40 cellular contexts compared by ENCODE assay signal in genomic region chr13:96862093-96862492, GRCh38.
"Had no signal": no experiment of that assay in that cellular context is flagged by ENCODE, and none has a peak within 500 bp of the region (broad histone marks: within the 10 kb centered on the region; RNA-seq: fewer than 3 reads in every experiment).

No MANE protein-coding gene starts in this region.

- FAIRE-seq: astrocyte, bronchial epithelial cell had no signal

- H3K4me3 ChIP-seq: adrenal gland, ascending aorta, body of pancreas, breast epithelium, cardiac muscle cell had no signal

- DNase-seq: activated effector memory CD4-positive, alpha-beta T cell treated with anti-CD3 and anti-CD28 coated beads, Interleukin-2, amount 50 U/mL, for 16 hours; activated effector memory CD4-positive, alpha-beta T cell treated with Interleukin-2 at 50 U/mL for 16 hours; activated gamma-delta T cell; activated gamma-delta T cell treated with Interleukin-2 at 50 U/mL for 16 hours; activated naive CD4-positive, alpha-beta T cell; activated naive CD4-positive, alpha-beta T cell treated with anti-CD3 and anti-CD28 coated beads for 36 hours; activated naive CD4-positive, alpha-beta T cell treated with anti-CD3 and anti-CD28 coated beads, Interleukin-2, amount 10 ng/mL, durations not matched to agents 7 days and 5 days; activated naive CD4-positive, alpha-beta T cell treated with anti-CD3 and anti-CD28 coated beads, Interleukin-2, amount 50 U/mL, for 16 hours; activated naive CD4-positive, alpha-beta T cell treated with Interleukin-2 at 50 U/mL for 16 hours; activated naive CD8-positive, alpha-beta T cell treated with anti-CD3 and anti-CD28 coated beads for 36 hours; activated naive CD8-positive, alpha-beta T cell treated with anti-CD3 and anti-CD28 coated beads, Interleukin-2, amount 10 ng/mL, durations not matched to agents 7 days and 5 days; activated naive CD8-positive, alpha-beta T cell treated with anti-CD3 and anti-CD28 coated beads, Interleukin-2, amount 50 U/mL, for 24 hours; activated T-cell treated with anti-CD3 and anti-CD28 coated beads for 4 hours; activated T-cell treated with anti-CD3 and anti-CD28 coated beads, Interleukin-2, amount 50 U/mL, for 1 hour; activated T-cell treated with anti-CD3 and anti-CD28 coated beads, Interleukin-2, amount 50 U/mL, for 24 hours; activated T-cell treated with anti-CD3 and anti-CD28 coated beads, Interleukin-2, amount 50 U/mL, for 4 hours; activated T-cell treated with anti-CD3 and anti-CD28 coated beads, Interleukin-2, amount 50 U/mL, for 48 hours; activated T-cell treated with anti-CD3 and anti-CD28 coated beads, Interleukin-2, amount 50 U/mL, for 72 hours; adrenal gland; amniotic stem cell; amygdala; anterior cingulate cortex; aorta; body of pancreas; caudate nucleus; central memory CD4-positive, alpha-beta T cell; cerebellar nuclear complex had no signal

- ATAC-seq: activated naive CD4-positive, alpha-beta T cell treated with anti-CD3 and anti-CD28 coated beads, Interleukin-2, amount 50 U/mL, for 72 hours; activated naive CD8-positive, alpha-beta T cell treated with anti-CD3 and anti-CD28 coated beads, Interleukin-2, amount 50 U/mL, for 24 hours; activated T-cell treated with anti-CD3 and anti-CD28 coated beads, Interleukin-2, amount 50 U/mL, for 4 hours; activated T-cell treated with anti-CD3 and anti-CD28 coated beads, Interleukin-2, amount 50 U/mL, for 72 hours; activated T-helper 17 cell treated with anti-CD3 and anti-CD28 coated beads, Interleukin-2, amount 50 U/mL, for 72 hours; body of pancreas had no signal

- H3K27ac Mint-ChIP-seq: activated naive CD4-positive, alpha-beta T cell treated with anti-CD3 and anti-CD28 coated beads for 36 hours; activated naive CD4-positive, alpha-beta T cell treated with anti-CD3 and anti-CD28 coated beads, Interleukin-2, amount 10 ng/mL, durations not matched to agents 7 days and 5 days; activated naive CD4-positive, alpha-beta T cell treated with anti-CD3 and anti-CD28 coated beads, Interleukin-2, amount 50 U/mL, for 24 hours; activated naive CD4-positive, alpha-beta T cell treated with anti-CD3 and anti-CD28 coated beads, Interleukin-2, amount 50 U/mL, for 72 hours; activated naive CD8-positive, alpha-beta T cell; activated naive CD8-positive, alpha-beta T cell treated with anti-CD3 and anti-CD28 coated beads for 36 hours; activated naive CD8-positive, alpha-beta T cell treated with anti-CD3 and anti-CD28 coated beads, Interleukin-2, amount 10 ng/mL, durations not matched to agents 7 days and 5 days; activated naive CD8-positive, alpha-beta T cell treated with anti-CD3 and anti-CD28 coated beads, Interleukin-2, amount 50 U/mL, for 24 hours; activated T-cell treated with anti-CD3 and anti-CD28 coated beads, Interleukin-2, amount 50 U/mL, for 24 hours; activated T-cell treated with anti-CD3 and anti-CD28 coated beads, Interleukin-2, amount 50 U/mL, for 72 hours; activated T-helper 1 cell treated with anti-CD3 and anti-CD28 coated beads, Interleukin-12 subunit alpha, Interleukin-12 subunit beta, Interleukin-2, Interleukin-4 antibody, amounts not matched to agents 30 ng/mL and 10 ng/mL and 1 ng/mL, durations not matched to agents 14 hours and 24 hours and 36 hours; activated T-helper 17 cell treated with anti-CD3 and anti-CD28 coated beads, Interleukin-2, amount 50 U/mL, for 72 hours; activated T-helper 2 cell treated with anti-CD3 and anti-CD28 coated beads, Interferon-gamma antibody, Interleukin-2, Interleukin-4, amounts not matched to agents 10 μg/mL and 5 μg/mL and 100 μg/mL, durations not matched to agents 14 hours and 24 hours and 36 hours; brain had no signal

- H3K4me3 Mint-ChIP-seq: activated naive CD4-positive, alpha-beta T cell treated with anti-CD3 and anti-CD28 coated beads for 36 hours; activated naive CD4-positive, alpha-beta T cell treated with anti-CD3 and anti-CD28 coated beads, Interleukin-2, amount 10 ng/mL, durations not matched to agents 7 days and 5 days; activated naive CD4-positive, alpha-beta T cell treated with anti-CD3 and anti-CD28 coated beads, Interleukin-2, amount 50 U/mL, for 24 hours; activated naive CD8-positive, alpha-beta T cell; activated naive CD8-positive, alpha-beta T cell treated with anti-CD3 and anti-CD28 coated beads for 36 hours; activated naive CD8-positive, alpha-beta T cell treated with anti-CD3 and anti-CD28 coated beads, Interleukin-2, amount 10 ng/mL, durations not matched to agents 7 days and 5 days; activated naive CD8-positive, alpha-beta T cell treated with anti-CD3 and anti-CD28 coated beads, Interleukin-2, amount 50 U/mL, for 24 hours; activated T-cell treated with anti-CD3 and anti-CD28 coated beads, Interleukin-2, amount 50 U/mL, for 24 hours; activated T-cell treated with anti-CD3 and anti-CD28 coated beads, Interleukin-2, amount 50 U/mL, for 4 hours; activated T-cell treated with anti-CD3 and anti-CD28 coated beads, Interleukin-2, amount 50 U/mL, for 72 hours; activated T-helper 1 cell treated with anti-CD3 and anti-CD28 coated beads, Interleukin-12 subunit alpha, Interleukin-12 subunit beta, Interleukin-2, Interleukin-4 antibody, amounts not matched to agents 30 ng/mL and 10 ng/mL and 1 ng/mL, durations not matched to agents 14 hours and 24 hours and 36 hours; activated T-helper 17 cell treated with anti-CD3 and anti-CD28 coated beads, Interleukin-2, amount 50 U/mL, for 72 hours; brain; central memory CD8-positive, alpha-beta T cell had no signal

- H3K9me3 Mint-ChIP-seq: activated naive CD4-positive, alpha-beta T cell treated with anti-CD3 and anti-CD28 coated beads, Interleukin-2, amount 10 ng/mL, durations not matched to agents 7 days and 5 days; activated naive CD4-positive, alpha-beta T cell treated with anti-CD3 and anti-CD28 coated beads, Interleukin-2, amount 50 U/mL, for 24 hours; activated naive CD8-positive, alpha-beta T cell treated with anti-CD3 and anti-CD28 coated beads for 36 hours; activated naive CD8-positive, alpha-beta T cell treated with anti-CD3 and anti-CD28 coated beads, Interleukin-2, amount 10 ng/mL, durations not matched to agents 7 days and 5 days; activated T-helper 1 cell treated with anti-CD3 and anti-CD28 coated beads, Interleukin-12 subunit alpha, Interleukin-12 subunit beta, Interleukin-2, Interleukin-4 antibody, amounts not matched to agents 30 ng/mL and 10 ng/mL and 1 ng/mL, durations not matched to agents 14 hours and 24 hours and 36 hours; central memory CD8-positive, alpha-beta T cell had no signal

- H3K9me3 ChIP-seq: adrenal gland, ascending aorta, body of pancreas had no signal

- H3K27me3 Mint-ChIP-seq: activated naive CD4-positive, alpha-beta T cell treated with anti-CD3 and anti-CD28 coated beads, Interleukin-2, amount 10 ng/mL, durations not matched to agents 7 days and 5 days; activated naive CD4-positive, alpha-beta T cell treated with anti-CD3 and anti-CD28 coated beads, Interleukin-2, amount 50 U/mL, for 24 hours; activated naive CD8-positive, alpha-beta T cell; activated naive CD8-positive, alpha-beta T cell treated with anti-CD3 and anti-CD28 coated beads for 36 hours; activated naive CD8-positive, alpha-beta T cell treated with anti-CD3 and anti-CD28 coated beads, Interleukin-2, amount 10 ng/mL, durations not matched to agents 7 days and 5 days; activated naive CD8-positive, alpha-beta T cell treated with anti-CD3 and anti-CD28 coated beads, Interleukin-2, amount 50 U/mL, for 24 hours; activated T-cell treated with anti-CD3 and anti-CD28 coated beads, Interleukin-2, amount 50 U/mL, for 24 hours; central memory CD8-positive, alpha-beta T cell had no signal

- H3K36me3 ChIP-seq: adrenal gland, ascending aorta, breast epithelium, cardiac muscle cell had no signal

- H3K4me1 Mint-ChIP-seq: activated naive CD4-positive, alpha-beta T cell treated with anti-CD3 and anti-CD28 coated beads, Interleukin-2, amount 10 ng/mL, durations not matched to agents 7 days and 5 days; activated naive CD4-positive, alpha-beta T cell treated with anti-CD3 and anti-CD28 coated beads, Interleukin-2, amount 50 U/mL, for 24 hours; activated naive CD8-positive, alpha-beta T cell treated with anti-CD3 and anti-CD28 coated beads for 36 hours; activated naive CD8-positive, alpha-beta T cell treated with anti-CD3 and anti-CD28 coated beads, Interleukin-2, amount 10 ng/mL, durations not matched to agents 7 days and 5 days; activated naive CD8-positive, alpha-beta T cell treated with anti-CD3 and anti-CD28 coated beads, Interleukin-2, amount 50 U/mL, for 24 hours; activated T-helper 17 cell treated with anti-CD3 and anti-CD28 coated beads, Interleukin-2, amount 50 U/mL, for 72 hours; brain; central memory CD8-positive, alpha-beta T cell had no signal

- H3K27me3 ChIP-seq: adrenal gland, ascending aorta, body of pancreas, breast epithelium, cardiac muscle cell had no signal

- H3K4me1 ChIP-seq: adrenal gland, ascending aorta, body of pancreas, breast epithelium had no signal

- H3K36me3 Mint-ChIP-seq: activated naive CD4-positive, alpha-beta T cell treated with anti-CD3 and anti-CD28 coated beads, Interleukin-2, amount 10 ng/mL, durations not matched to agents 7 days and 5 days; activated naive CD4-positive, alpha-beta T cell treated with anti-CD3 and anti-CD28 coated beads, Interleukin-2, amount 50 U/mL, for 24 hours; activated naive CD4-positive, alpha-beta T cell treated with anti-CD3 and anti-CD28 coated beads, Interleukin-2, amount 50 U/mL, for 72 hours; activated naive CD8-positive, alpha-beta T cell; activated naive CD8-positive, alpha-beta T cell treated with anti-CD3 and anti-CD28 coated beads for 36 hours; activated naive CD8-positive, alpha-beta T cell treated with anti-CD3 and anti-CD28 coated beads, Interleukin-2, amount 10 ng/mL, durations not matched to agents 7 days and 5 days; brain had no signal

- H3K27ac ChIP-seq: adrenal gland, ascending aorta, body of pancreas, breast epithelium, cardiac muscle cell had no signal
